In genomic region chr10:103800789-103801540, GRCh38 we compare ENCODE assay signal across 1 cellular context.
A peak's percentile ranks its signal among the peaks of the same experiment; 100 is the strongest.
TF ChIP-seq lines count a peak whose summit lies in the region.

No MANE protein-coding gene starts in this region.

TF ChIP-seq in HepG2, 621 proteins besides CTCF, POLR2A, EP300 and RAD21 (continued from another document and continues in another):
- TF ChIP-seq ARID3A (IDR thresholded peaks at IDR 0.05; ENCODE audit: low read depth, low read length): no peak
- TF ChIP-seq ZFP82 (CRISPR knock-in tag; IDR thresholded peaks at IDR 0.05; ENCODE audit: borderline replicate concordance): no peak
- TF ChIP-seq ADNP (CRISPR knock-in tag; IDR thresholded peaks at IDR 0.05): no peak
- no peak for TF ChIP-seq ZNF496 (CRISPR knock-in tag; IDR thresholded peaks at IDR 0.05; ENCODE audit: insufficient replicate concordance)
- TF ChIP-seq ZFAT (CRISPR knock-in tag; conservative IDR thresholded peaks at IDR 0.05): no peak
- TF ChIP-seq FOXO1 (CRISPR knock-in tag; IDR thresholded peaks at IDR 0.05): no peak
- TF ChIP-seq CCDC6 (CRISPR knock-in tag; IDR thresholded peaks at IDR 0.05): no peak
- TF ChIP-seq HIC2 (CRISPR knock-in tag; IDR thresholded peaks at IDR 0.05; ENCODE audit: low read depth): no peak
- no peak for TF ChIP-seq HOMEZ (CRISPR knock-in tag; IDR thresholded peaks at IDR 0.05; ENCODE audit: low read depth)
- TF ChIP-seq TCF7 (IDR thresholded peaks at IDR 0.05; ENCODE audit: low read depth): no peak
- no peak for TF ChIP-seq KDM6A (CRISPR knock-in tag; IDR thresholded peaks at IDR 0.05; ENCODE audit: low read depth)
- TF ChIP-seq ZBTB34 (CRISPR knock-in tag; IDR thresholded peaks at IDR 0.05): peak; percentile 62
- no peak for TF ChIP-seq CC2D1A (CRISPR knock-in tag; IDR thresholded peaks at IDR 0.05)
- no peak for TF ChIP-seq NFIC (IDR thresholded peaks at IDR 0.05; ENCODE audit: low read length)
- 0 out of 2 replicates have a peak, but pooled peaks have one; percentile 59 for TF ChIP-seq ZNF780A (CRISPR knock-in tag; IDR thresholded peaks at IDR 0.05)
- no peak for TF ChIP-seq AGO2 (optimal IDR thresholded peaks at IDR 0.05; ENCODE audit: low read depth, low read length)
- TF ChIP-seq BHLHE40 (IDR thresholded peaks at IDR 0.05; ENCODE audit: low read length): no peak
- TF ChIP-seq GMEB1 (CRISPR knock-in tag; IDR thresholded peaks at IDR 0.05; ENCODE audit: borderline replicate concordance): no peak
- no peak for TF ChIP-seq MED8 (CRISPR knock-in tag; IDR thresholded peaks at IDR 0.05; ENCODE audit: insufficient replicate concordance)
- TF ChIP-seq MXD4 (CRISPR knock-in tag; IDR thresholded peaks at IDR 0.05): no peak
- TF ChIP-seq GTF2F1 (IDR thresholded peaks at IDR 0.05; ENCODE audit: low read length): no peak
- TF ChIP-seq MEIS2 (CRISPR knock-in tag; IDR thresholded peaks at IDR 0.05): no peak
- TF ChIP-seq FOSL2 (CRISPR knock-in tag; IDR thresholded peaks at IDR 0.05): no peak
- no peak for TF ChIP-seq DNMT3B (CRISPR knock-in tag; conservative IDR thresholded peaks at IDR 0.05)
- TF ChIP-seq HIVEP1 (CRISPR knock-in tag; IDR thresholded peaks at IDR 0.05): no peak
- peak; percentile 45; the same call in 1 of the 2 replicates for TF ChIP-seq TBX2 (CRISPR knock-in tag; IDR thresholded peaks at IDR 0.05; ENCODE audit: borderline replicate concordance)
- no peak for TF ChIP-seq ZNF629 (CRISPR knock-in tag; conservative IDR thresholded peaks at IDR 0.05)
- no peak for TF ChIP-seq ZFP36L1 (CRISPR knock-in tag; IDR thresholded peaks at IDR 0.05)
- no peak for TF ChIP-seq BRF2 (CRISPR knock-in tag; IDR thresholded peaks at IDR 0.05)
- no peak for TF ChIP-seq GABPA (IDR thresholded peaks at IDR 0.05; ENCODE audit: low read depth, low read length)
- no peak for TF ChIP-seq GABPA (CRISPR knock-in tag; IDR thresholded peaks at IDR 0.05; ENCODE audit: low read depth)
- no peak for TF ChIP-seq ZNF546 (CRISPR knock-in tag; conservative IDR thresholded peaks at IDR 0.05)
- TF ChIP-seq BATF2 (CRISPR knock-in tag; IDR thresholded peaks at IDR 0.05): peak; percentile 39; the same call in 1 of the 2 replicates
- TF ChIP-seq HNRNPLL (IDR thresholded peaks at IDR 0.05; ENCODE audit: low read depth, low read length, poor library complexity, severe bottlenecking): no peak
- peak; percentile 60 for TF ChIP-seq RBM22 (optimal IDR thresholded peaks at IDR 0.05; ENCODE audit: low read length)
- TF ChIP-seq ZNF816 (CRISPR knock-in tag; IDR thresholded peaks at IDR 0.05; ENCODE audit: borderline replicate concordance): no peak
- TF ChIP-seq SP140L (CRISPR knock-in tag; IDR thresholded peaks at IDR 0.05; ENCODE audit: borderline replicate concordance): no peak
- peak; percentile 58 for TF ChIP-seq XRCC5 (optimal IDR thresholded peaks at IDR 0.05; ENCODE audit: low read length)
- TF ChIP-seq NR2C2 (CRISPR knock-in tag; IDR thresholded peaks at IDR 0.05; ENCODE audit: borderline replicate concordance): no peak
- TF ChIP-seq ZNF143 (CRISPR knock-in tag; IDR thresholded peaks at IDR 0.05): no peak
- TF ChIP-seq MIER3 (CRISPR knock-in tag; IDR thresholded peaks at IDR 0.05; ENCODE audit: borderline replicate concordance): no peak
- no peak for TF ChIP-seq ZMYM2 (CRISPR knock-in tag; IDR thresholded peaks at IDR 0.05)
- TF ChIP-seq ZNF446 (CRISPR knock-in tag; IDR thresholded peaks at IDR 0.05): 0 out of 2 replicates have a peak, but pooled peaks have one; percentile 26
- no peak for TF ChIP-seq IRX3 (CRISPR knock-in tag; IDR thresholded peaks at IDR 0.05; ENCODE audit: borderline replicate concordance, low read depth)
- no peak for TF ChIP-seq NONO (IDR thresholded peaks at IDR 0.05)
- TF ChIP-seq NONO (CRISPR knock-in tag; conservative IDR thresholded peaks at IDR 0.05): peak; percentile 61; the same call in 1 of the 2 replicates
- no peak for TF ChIP-seq PRPF4 (IDR thresholded peaks at IDR 0.05; ENCODE audit: low read depth, low read length, poor library complexity, severe bottlenecking)
- no peak for TF ChIP-seq DMTF1 (CRISPR knock-in tag; IDR thresholded peaks at IDR 0.05)
- TF ChIP-seq MXI1 (IDR thresholded peaks at IDR 0.05; ENCODE audit: borderline replicate concordance, low read depth, low read length): no peak
- TF ChIP-seq RERE (CRISPR knock-in tag; IDR thresholded peaks at IDR 0.05; ENCODE audit: low read depth): no peak
- no peak for TF ChIP-seq ETV6 (CRISPR knock-in tag; conservative IDR thresholded peaks at IDR 0.05)
- TF ChIP-seq PAF1 (CRISPR knock-in tag; IDR thresholded peaks at IDR 0.05): no peak
- no peak for TF ChIP-seq PCBP2 (optimal IDR thresholded peaks at IDR 0.05; ENCODE audit: low read depth, low read length, poor library complexity, severe bottlenecking)
- TF ChIP-seq ZNF230 (CRISPR knock-in tag; IDR thresholded peaks at IDR 0.05): no peak
- TF ChIP-seq SAFB2 (CRISPR knock-in tag; IDR thresholded peaks at IDR 0.05; ENCODE audit: borderline replicate concordance, low read depth): no peak
- TF ChIP-seq CHCHD3 (CRISPR knock-in tag; IDR thresholded peaks at IDR 0.05): no peak
